7 cellular contexts compared by ENCODE assay signal in genomic region chr12:6426882-6427671, GRCh38. TPM values are rescaled to one million over a fixed set of nuclear protein-coding genes. Genes with fewer than 3 reads are reported as not detected.
DNase-seq lines count a peak whose midpoint lies in the region; ATAC-seq and TF ChIP-seq lines count a peak whose summit lies in the region.

No MANE protein-coding gene starts in this region.

- no TSS peak for BruUV-seq in Calu3 (replicated peaks; lab: Mats Ljungman, UMichigan)

- no peaks in the 10 kb centered on the region for H3K9me3 Mint-ChIP-seq in activated T-cell treated with anti-CD3 and anti-CD28 coated beads, Interleukin-2, amount 50 U/mL, for 24 hours
- H3K9me3 Mint-ChIP-seq in Calu3 (ENCODE audit: low read depth, unreplicated experiment): no peaks in the 10 kb centered on the region

- TF ChIP-seq CTCF in omental fat pad (IDR thresholded peaks at IDR 0.05) (no peak), Calu3 (IDR thresholded peaks at IDR 0.05; ENCODE audit: unreplicated experiment) (no peak)

- peak overlapping the region; percentile 77 for H3K4me3 Mint-ChIP-seq in activated T-cell treated with anti-CD3 and anti-CD28 coated beads, Interleukin-2, amount 50 U/mL, for 24 hours
- H3K4me3 Mint-ChIP-seq in Calu3 (ENCODE audit: low read depth, unreplicated experiment): no peak overlapping the region

- peaks cover 76% of the 10 kb centered on the region for H3K4me1 Mint-ChIP-seq in activated T-cell treated with anti-CD3 and anti-CD28 coated beads, Interleukin-2, amount 50 U/mL, for 24 hours (ENCODE audit: low read depth)
- peaks cover 24% of the 10 kb centered on the region for H3K4me1 Mint-ChIP-seq in Calu3 (ENCODE audit: low read depth, unreplicated experiment)

- intact Hi-C loops in Calu3 (cut with micrococcal nuclease; ENCODE audit: unreplicated experiment): no loop called here

- CTCF ChIA-PET in Calu3 (lab: Charles Lee): no interaction called here

- no peaks in the 10 kb centered on the region for H3K27me3 Mint-ChIP-seq in activated T-cell treated with anti-CD3 and anti-CD28 coated beads, Interleukin-2, amount 50 U/mL, for 24 hours
- H3K27me3 Mint-ChIP-seq in Calu3 (ENCODE audit: unreplicated experiment): no peaks in the 10 kb centered on the region

- H3K36me3 Mint-ChIP-seq in activated T-cell treated with anti-CD3 and anti-CD28 coated beads, Interleukin-2, amount 50 U/mL, for 24 hours (ENCODE audit: low read depth): no peaks in the 10 kb centered on the region
- peaks cover 5% of the 10 kb centered on the region for H3K36me3 Mint-ChIP-seq in Calu3 (ENCODE audit: insufficient read depth, unreplicated experiment)

- peak; percentile 91 for DNase-seq in activated T-cell treated with anti-CD3 and anti-CD28 coated beads, Interleukin-2, amount 50 U/mL, for 24 hours
- DNase-seq in renal cortical epithelial cell (ENCODE audit: low read depth): peak; percentile 88
- no peak for DNase-seq in omental fat pad (ENCODE audit: low spot score)
- DNase-seq in Calu3: no peak
- DNase-seq in OCI-M2 (lab: John Stamatoyannopoulos, UW; ENCODE audit: unreplicated experiment): no peak

- ATAC-seq in GM19467 (IDR thresholded peaks at IDR 0.05; ENCODE audit: unreplicated experiment): peak; percentile 50
- peak; percentile 48 for ATAC-seq in HG03521 (IDR thresholded peaks at IDR 0.05; ENCODE audit: unreplicated experiment)
- ATAC-seq in omental fat pad (ENCODE audit: low FRiP score): no peak

- H3K27ac Mint-ChIP-seq in activated T-cell treated with anti-CD3 and anti-CD28 coated beads, Interleukin-2, amount 50 U/mL, for 24 hours: peak overlapping the region; percentile 99
- H3K27ac Mint-ChIP-seq in Calu3 (ENCODE audit: unreplicated experiment): no peak overlapping the region

RNA-seq across cellular contexts. Expression of gene CD27, which starts 17.7 kb away (rescaled TPM):
- total RNA-seq in renal cortical epithelial cell (not detected in 2 replicates), omental fat pad (under 1 TPM in 3 of 4 donors, not detected in 1; 0.50 to 0.96 (median 0.65) TPM), Calu3 (2022) (not detected in 2 replicates)

RNA-seq across cellular contexts. Expression of gene TAPBPL, which starts 24.8 kb away (rescaled TPM):
- total RNA-seq in renal cortical epithelial cell (8.2 and 19.1 TPM in 2 replicates), omental fat pad (10 to 100 TPM; 16.3 to 26.0 (median 18.5) TPM), Calu3 (2022) (28.0 and 32.7 TPM in 2 replicates)

RNA-seq across cellular contexts. Expression of gene LTBR, which starts 43.1 kb away (rescaled TPM):
- total RNA-seq in renal cortical epithelial cell (58.5 and 103 TPM in 2 replicates), omental fat pad (100 to 1,000 TPM in 3 of 4 donors, 10 to 100 TPM in 1; 99.9 to 171 (median 142) TPM), Calu3 (2022) (165 and 167 TPM in 2 replicates)

RNA-seq across cellular contexts. Expression of gene VAMP1, which starts 43.4 kb away (rescaled TPM):
- 1.8 and 2.3 TPM in 2 replicates for total RNA-seq in renal cortical epithelial cell
- 1 to 10 TPM; 4.2 to 9.6 (median 6.2) TPM for total RNA-seq in omental fat pad
- 5.0 and 7.4 TPM in 2 replicates for total RNA-seq in Calu3 (2022)

RNA-seq across cellular contexts. Expression of gene SCNN1A, which starts 51.7 kb away (rescaled TPM):
- total RNA-seq in renal cortical epithelial cell: 57.5 and 243 TPM in 2 replicates
- 10 to 100 TPM in 3 of 4 donors, 1 to 10 TPM in 1; 1.9 to 29.0 (median 15.7) TPM for total RNA-seq in omental fat pad
- total RNA-seq in Calu3 (2022): 36.5 and 53.5 TPM in 2 replicates

Comparison
In these comparisons a context has a peak if more than half of its experiments do, and no peak if none do; other contexts are left out.
1. DNase-seq: peak in activated T-cell treated with anti-CD3 and anti-CD28 coated beads, Interleukin-2, amount 50 U/mL, for 24 hours (single experiment) and renal cortical epithelial cell (single experiment); none in omental fat pad (single experiment), Calu3 (single experiment) and OCI-M2 (single experiment).